Comparison of ENCODE assay signal across 8 cellular contexts in genomic region chr7:75915416-75916156, GRCh38. TPM values are rescaled to one million over a fixed set of nuclear protein-coding genes. Genes with fewer than 3 reads are reported as not detected.
A peak's percentile ranks its signal among the peaks of the same experiment; 100 is the strongest.
DNase-seq lines count a peak whose midpoint lies in the region; ATAC-seq, FAIRE-seq and TF ChIP-seq lines count a peak whose summit lies in the region.

No MANE protein-coding gene starts in this region.

- H3K27me3 ChIP-seq in esophagus muscularis mucosa = no peaks in the 10 kb centered on the region

- no peaks in the 10 kb centered on the region for H3K36me3 ChIP-seq in esophagus muscularis mucosa

- WGBS in esophagus muscularis mucosa = under 1% methylated on average over 19 of the region's 32 CpGs

- no peak for TF ChIP-seq EP300 in esophagus muscularis mucosa (IDR thresholded peaks at IDR 0.05)

- no peaks in the 10 kb centered on the region for H3K36me3 Mint-ChIP-seq in IgD-negative memory B cell
- no peaks in the 10 kb centered on the region for H3K36me3 Mint-ChIP-seq in activated CD4-positive, alpha-beta memory T cell treated with anti-CD3 and anti-CD28 coated beads for 36 hours
- no peaks in the 10 kb centered on the region for H3K36me3 Mint-ChIP-seq in natural killer cell treated with Interleukin-12 subunit alpha and Interleukin-12 subunit beta and Interleukin-15 and Interleukin-18, amount 100 ng/mL, for 72 hours

- no peak for ATAC-seq in natural killer cell treated with Interleukin-12 subunit alpha and Interleukin-12 subunit beta and Interleukin-15 and Interleukin-18, amount 100 ng/mL, for 72 hours

- H3K4me1 ChIP-seq in esophagus muscularis mucosa = peaks cover 22 to 34% (median 33%) of the 10 kb centered on the region in 4 donors

- no peaks in the 10 kb centered on the region for H3K27me3 Mint-ChIP-seq in IgD-negative memory B cell
- H3K27me3 Mint-ChIP-seq in activated CD4-positive, alpha-beta memory T cell treated with anti-CD3 and anti-CD28 coated beads for 36 hours = no peaks in the 10 kb centered on the region
- no peaks in the 10 kb centered on the region for H3K27me3 Mint-ChIP-seq in natural killer cell treated with Interleukin-12 subunit alpha and Interleukin-12 subunit beta and Interleukin-15 and Interleukin-18, amount 100 ng/mL, for 72 hours

- intact Hi-C loops in activated CD4-positive, alpha-beta memory T cell treated with anti-CD3 and anti-CD28 coated beads for 36 hours (cut with micrococcal nuclease) = loop anchor here (1.0 to 2.0 kb wide), 4 partner anchors 45 to 403 kb away; partner anchors contain the start of genes MDH2 and TMEM120A
- intact Hi-C loops in esophagus muscularis mucosa (cut with DNase I) = loop anchor here (5.0 kb wide), 1 partner anchor 52 kb away; no protein-coding TSS in a partner anchor

- DNase-seq in activated CD4-positive, CD25-positive, alpha-beta regulatory T cell treated with anti-CD3 and anti-CD28 coated beads, Interleukin-2, amount 50 U/mL, for 72 hours = peak; percentile 47
- DNase-seq in activated CD4-positive, CD25-positive, alpha-beta regulatory T cell (lab: John Stamatoyannopoulos, UW) = no peak
- peak; percentile 36 for DNase-seq in activated CD4-positive, alpha-beta memory T cell treated with anti-CD3 and anti-CD28 coated beads for 36 hours
- DNase-seq in esophagus muscularis mucosa (ENCODE audit: extremely low spot score) (no peak), H54 (ENCODE audit: insufficient read length, low spot score) (no peak), hippocampal formation (lab: John Stamatoyannopoulos, UW) (no peak)
- DNase-seq in natural killer cell treated with Interleukin-12 subunit alpha and Interleukin-12 subunit beta and Interleukin-15 and Interleukin-18, amount 100 ng/mL, for 72 hours (ENCODE audit: low spot score) = no peak

- peak overlapping the region; percentile 70 to 95 (median 73) for H3K27ac Mint-ChIP-seq in IgD-negative memory B cell
- H3K27ac Mint-ChIP-seq in activated CD4-positive, alpha-beta memory T cell treated with anti-CD3 and anti-CD28 coated beads for 36 hours = no peak overlapping the region
- H3K27ac Mint-ChIP-seq in natural killer cell treated with Interleukin-12 subunit alpha and Interleukin-12 subunit beta and Interleukin-15 and Interleukin-18, amount 100 ng/mL, for 72 hours = peak overlapping the region; percentile 68 to 80

- CTCF ChIA-PET in activated CD4-positive, alpha-beta memory T cell treated with anti-CD3 and anti-CD28 coated beads for 36 hours (lab: Charles Lee) = interaction anchor here (1.0 to 1.8 kb wide), 2 partner anchors 37 to 49 kb away, joined by 3 to 5 read pairs; no protein-coding TSS in a partner anchor

- H3K4me3 Mint-ChIP-seq in IgD-negative memory B cell = peak overlapping the region; percentile 94 to 98 (median 95)
- peak overlapping the region; percentile 82 for H3K4me3 Mint-ChIP-seq in activated CD4-positive, alpha-beta memory T cell treated with anti-CD3 and anti-CD28 coated beads for 36 hours
- peak overlapping the region; percentile 91 for H3K4me3 Mint-ChIP-seq in natural killer cell treated with Interleukin-12 subunit alpha and Interleukin-12 subunit beta and Interleukin-15 and Interleukin-18, amount 100 ng/mL, for 72 hours

- H3K9me3 ChIP-seq in esophagus muscularis mucosa = no peaks in the 10 kb centered on the region

- H3K27ac ChIP-seq in esophagus muscularis mucosa (replicated peaks in 1 of 4) = peak overlapping the region; percentile 87 to 94 (median 94)

- POLR2A ChIA-PET in activated CD4-positive, alpha-beta memory T cell treated with anti-CD3 and anti-CD28 coated beads for 36 hours (lab: Charles Lee) = interaction anchor here (1.3 to 2.3 kb wide), 4 partner anchors 37 to 105 kb away, joined by 3 to 5 read pairs (median 4); partner anchors contain the start of gene RHBDD2

- FAIRE-seq in H54 (lab: Jason Lieb, UNC) = no peak

- no peak for TF ChIP-seq CTCF in esophagus muscularis mucosa (IDR thresholded peaks at IDR 0.05)

- peaks cover 0 to 3% (median 0%) of the 10 kb centered on the region in 3 donors for H3K9me3 Mint-ChIP-seq in IgD-negative memory B cell
- no peaks in the 10 kb centered on the region for H3K9me3 Mint-ChIP-seq in activated CD4-positive, alpha-beta memory T cell treated with anti-CD3 and anti-CD28 coated beads for 36 hours
- H3K9me3 Mint-ChIP-seq in natural killer cell treated with Interleukin-12 subunit alpha and Interleukin-12 subunit beta and Interleukin-15 and Interleukin-18, amount 100 ng/mL, for 72 hours = no peaks in the 10 kb centered on the region

- TF ChIP-seq POLR2A in esophagus muscularis mucosa (IDR thresholded peaks at IDR 0.05; ENCODE audit: low read depth) (no peak), H54 (IDR thresholded peaks at IDR 0.05; ENCODE audit: low read depth, low read length) (no peak)

- peaks cover 14 to 21% (median 21%) of the 10 kb centered on the region in 3 donors for H3K4me1 Mint-ChIP-seq in IgD-negative memory B cell
- H3K4me1 Mint-ChIP-seq in activated CD4-positive, alpha-beta memory T cell treated with anti-CD3 and anti-CD28 coated beads for 36 hours (ENCODE audit: low read depth) = peaks cover 32% of the 10 kb centered on the region
- peaks cover 26 to 31% of the 10 kb centered on the region in 2 donors for H3K4me1 Mint-ChIP-seq in natural killer cell treated with Interleukin-12 subunit alpha and Interleukin-12 subunit beta and Interleukin-15 and Interleukin-18, amount 100 ng/mL, for 72 hours (ENCODE audit: low read depth in 2 of 2)

- peak overlapping the region; percentile 94 to 100 (median 98) for H3K4me3 ChIP-seq in esophagus muscularis mucosa

RNA-seq across cellular contexts. Expression of gene POR, which starts 0.6 kb away (rescaled TPM):
- 50.2 TPM for polyA plus RNA-seq in IgD-negative memory B cell
- 10 to 100 TPM; 28.9 to 35.2 TPM for total RNA-seq in activated CD4-positive, alpha-beta memory T cell treated with anti-CD3 and anti-CD28 coated beads for 36 hours
- total RNA-seq in esophagus muscularis mucosa = 10 to 100 TPM; 37.8 to 71.4 (median 63.6) TPM
- 100 to 1,000 TPM; 112 to 164 TPM for total RNA-seq in natural killer cell treated with Interleukin-12 subunit alpha and Interleukin-12 subunit beta and Interleukin-15 and Interleukin-18, amount 100 ng/mL, for 72 hours

RNA-seq across cellular contexts. Expression of gene RHBDD2, which starts 36.8 kb away (rescaled TPM):
- 66.0 TPM for polyA plus RNA-seq in IgD-negative memory B cell
- 10 to 100 TPM; 30.1 to 31.9 TPM for total RNA-seq in activated CD4-positive, alpha-beta memory T cell treated with anti-CD3 and anti-CD28 coated beads for 36 hours
- 10 to 100 TPM; 19.1 to 40.2 (median 32.6) TPM for total RNA-seq in esophagus muscularis mucosa
- total RNA-seq in natural killer cell treated with Interleukin-12 subunit alpha and Interleukin-12 subunit beta and Interleukin-15 and Interleukin-18, amount 100 ng/mL, for 72 hours = 10 to 100 TPM; 33.8 to 46.0 TPM

Comparison
In these comparisons a context has a peak if more than half of its experiments do, and no peak if none do; other contexts are left out.
1. DNase-seq: peak in activated CD4-positive, CD25-positive, alpha-beta regulatory T cell treated with anti-CD3 and anti-CD28 coated beads, Interleukin-2, amount 50 U/mL, for 72 hours (single experiment) and activated CD4-positive, alpha-beta memory T cell treated with anti-CD3 and anti-CD28 coated beads for 36 hours (single experiment); none in activated CD4-positive, CD25-positive, alpha-beta regulatory T cell (0 of 4), esophagus muscularis mucosa (single experiment), natural killer cell treated with Interleukin-12 subunit alpha and Interleukin-12 subunit beta and Interleukin-15 and Interleukin-18, amount 100 ng/mL, for 72 hours (single experiment), H54 (single experiment) and hippocampal formation (0 of 2).
2. Peak in every context shown above with its lines, with median percentiles within 50 percentile points of each other: H3K4me3 Mint-ChIP-seq.